1 cellular context compared by ENCODE assay signal in the genomic region with DNA sequence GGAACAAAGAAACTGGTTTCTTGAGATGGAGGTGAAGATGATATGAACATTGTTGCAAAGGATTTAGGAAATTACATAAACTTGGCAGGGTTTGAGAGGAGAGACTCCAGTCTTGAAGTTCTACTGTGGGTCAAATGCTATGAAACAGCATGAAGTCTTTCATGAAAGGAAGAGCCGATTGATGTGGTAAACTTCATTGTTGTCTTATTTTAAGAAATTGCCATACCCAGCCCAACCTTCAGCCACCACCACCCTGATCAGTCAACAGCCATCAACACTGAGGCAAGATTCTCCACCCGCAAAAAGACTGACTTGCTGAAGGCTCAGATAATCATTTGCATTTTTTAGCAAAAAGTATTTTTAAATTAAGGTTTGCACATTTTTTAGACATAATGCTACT.
TF ChIP-seq lines count a peak whose summit lies in the region.

No MANE protein-coding gene starts in this region.

TF ChIP-seq in HEK293, 187 proteins besides CTCF, POLR2A, EP300 and RAD21 (continued from another document):
- TF ChIP-seq, protein P1, sequence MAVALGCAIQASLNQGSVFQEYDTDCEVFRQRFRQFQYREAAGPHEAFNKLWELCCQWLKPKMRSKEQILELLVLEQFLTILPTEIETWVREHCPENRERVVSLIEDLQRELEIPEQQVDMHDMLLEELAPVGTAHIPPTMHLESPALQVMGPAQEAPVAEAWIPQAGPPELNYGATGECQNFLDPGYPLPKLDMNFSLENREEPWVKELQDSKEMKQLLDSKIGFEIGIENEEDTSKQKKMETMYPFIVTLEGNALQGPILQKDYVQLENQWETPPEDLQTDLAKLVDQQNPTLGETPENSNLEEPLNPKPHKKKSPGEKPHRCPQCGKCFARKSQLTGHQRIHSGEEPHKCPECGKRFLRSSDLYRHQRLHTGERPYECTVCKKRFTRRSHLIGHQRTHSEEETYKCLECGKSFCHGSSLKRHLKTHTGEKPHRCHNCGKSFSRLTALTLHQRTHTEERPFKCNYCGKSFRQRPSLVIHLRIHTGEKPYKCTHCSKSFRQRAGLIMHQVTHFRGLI (tag by site-specific recombination; IDR thresholded peaks at IDR 0.05), result peak; percentile 94
- TF ChIP-seq ZFP3 (tag by site-specific recombination; IDR thresholded peaks at IDR 0.05; ENCODE audit: low read depth) (no peak), ZNF768 (tag by site-specific recombination; IDR thresholded peaks at IDR 0.05) (no peak), TCF7L2 (IDR thresholded peaks at IDR 0.05; ENCODE audit: borderline replicate concordance, low read depth, low read length) (peak; percentile 81), ZSCAN30 (tag by site-specific recombination; IDR thresholded peaks at IDR 0.05) (no peak), ZNF747 (tag by site-specific recombination; IDR thresholded peaks at IDR 0.05) (no peak), ZNF501 (tag by site-specific recombination; IDR thresholded peaks at IDR 0.05) (no peak), ZFP37 (tag by site-specific recombination; IDR thresholded peaks at IDR 0.05) (no peak), ZNF112 (tag by site-specific recombination; IDR thresholded peaks at IDR 0.05) (no peak), GFI1B (tag by site-specific recombination; IDR thresholded peaks at IDR 0.05) (no peak), SALL2 (tag by site-specific recombination; IDR thresholded peaks at IDR 0.05; ENCODE audit: borderline replicate concordance) (no peak), ZNF23 (tag by site-specific recombination; IDR thresholded peaks at IDR 0.05; ENCODE audit: borderline replicate concordance) (no peak), ZNF423 (tag by site-specific recombination; IDR thresholded peaks at IDR 0.05) (0 out of 2 replicates have a peak, but pooled peaks have one; percentile 29), OSR2 (tag by site-specific recombination; IDR thresholded peaks at IDR 0.05) (peak; percentile 56; the same call in 1 of the 2 replicates), ZNF10 (tag by site-specific recombination; IDR thresholded peaks at IDR 0.05) (no peak)
- TF ChIP-seq, protein P2, sequence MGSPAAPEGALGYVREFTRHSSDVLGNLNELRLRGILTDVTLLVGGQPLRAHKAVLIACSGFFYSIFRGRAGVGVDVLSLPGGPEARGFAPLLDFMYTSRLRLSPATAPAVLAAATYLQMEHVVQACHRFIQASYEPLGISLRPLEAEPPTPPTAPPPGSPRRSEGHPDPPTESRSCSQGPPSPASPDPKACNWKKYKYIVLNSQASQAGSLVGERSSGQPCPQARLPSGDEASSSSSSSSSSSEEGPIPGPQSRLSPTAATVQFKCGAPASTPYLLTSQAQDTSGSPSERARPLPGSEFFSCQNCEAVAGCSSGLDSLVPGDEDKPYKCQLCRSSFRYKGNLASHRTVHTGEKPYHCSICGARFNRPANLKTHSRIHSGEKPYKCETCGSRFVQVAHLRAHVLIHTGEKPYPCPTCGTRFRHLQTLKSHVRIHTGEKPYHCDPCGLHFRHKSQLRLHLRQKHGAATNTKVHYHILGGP (tag by site-specific recombination; IDR thresholded peaks at IDR 0.05), result no peak
- TF ChIP-seq, protein P3, sequence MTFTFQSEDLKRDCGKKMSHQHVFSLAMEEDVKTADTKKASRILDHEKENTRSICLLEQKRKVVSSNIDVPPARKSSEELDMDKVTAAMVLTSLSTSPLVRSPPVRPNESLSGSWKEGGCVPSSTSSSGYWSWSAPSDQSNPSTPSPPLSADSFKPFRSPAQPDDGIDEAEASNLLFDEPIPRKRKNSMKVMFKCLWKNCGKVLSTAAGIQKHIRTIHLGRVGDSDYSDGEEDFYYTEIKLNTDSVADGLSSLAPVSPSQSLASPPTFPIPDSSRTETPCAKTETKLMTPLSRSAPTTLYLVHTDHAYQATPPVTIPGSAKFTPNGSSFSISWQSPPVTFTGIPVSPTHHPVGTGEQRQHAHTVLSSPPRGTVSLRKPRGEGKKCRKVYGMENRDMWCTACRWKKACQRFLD (tag by site-specific recombination; IDR thresholded peaks at IDR 0.05), result no peak
- TF ChIP-seq, protein P4, sequence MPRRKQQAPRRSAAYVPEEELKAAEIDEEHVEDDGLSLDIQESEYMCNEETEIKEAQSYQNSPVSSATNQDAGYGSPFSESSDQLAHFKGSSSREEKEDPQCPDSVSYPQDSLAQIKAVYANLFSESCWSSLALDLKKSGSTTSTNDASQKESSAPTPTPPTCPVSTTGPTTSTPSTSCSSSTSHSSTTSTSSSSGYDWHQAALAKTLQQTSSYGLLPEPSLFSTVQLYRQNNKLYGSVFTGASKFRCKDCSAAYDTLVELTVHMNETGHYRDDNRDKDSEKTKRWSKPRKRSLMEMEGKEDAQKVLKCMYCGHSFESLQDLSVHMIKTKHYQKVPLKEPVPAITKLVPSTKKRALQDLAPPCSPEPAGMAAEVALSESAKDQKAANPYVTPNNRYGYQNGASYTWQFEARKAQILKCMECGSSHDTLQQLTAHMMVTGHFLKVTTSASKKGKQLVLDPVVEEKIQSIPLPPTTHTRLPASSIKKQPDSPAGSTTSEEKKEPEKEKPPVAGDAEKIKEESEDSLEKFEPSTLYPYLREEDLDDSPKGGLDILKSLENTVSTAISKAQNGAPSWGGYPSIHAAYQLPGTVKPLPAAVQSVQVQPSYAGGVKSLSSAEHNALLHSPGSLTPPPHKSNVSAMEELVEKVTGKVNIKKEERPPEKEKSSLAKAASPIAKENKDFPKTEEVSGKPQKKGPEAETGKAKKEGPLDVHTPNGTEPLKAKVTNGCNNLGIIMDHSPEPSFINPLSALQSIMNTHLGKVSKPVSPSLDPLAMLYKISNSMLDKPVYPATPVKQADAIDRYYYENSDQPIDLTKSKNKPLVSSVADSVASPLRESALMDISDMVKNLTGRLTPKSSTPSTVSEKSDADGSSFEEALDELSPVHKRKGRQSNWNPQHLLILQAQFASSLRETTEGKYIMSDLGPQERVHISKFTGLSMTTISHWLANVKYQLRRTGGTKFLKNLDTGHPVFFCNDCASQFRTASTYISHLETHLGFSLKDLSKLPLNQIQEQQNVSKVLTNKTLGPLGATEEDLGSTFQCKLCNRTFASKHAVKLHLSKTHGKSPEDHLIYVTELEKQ (tag by site-specific recombination; IDR thresholded peaks at IDR 0.05; ENCODE audit: borderline replicate concordance), result no peak
- TF ChIP-seq, protein P5, sequence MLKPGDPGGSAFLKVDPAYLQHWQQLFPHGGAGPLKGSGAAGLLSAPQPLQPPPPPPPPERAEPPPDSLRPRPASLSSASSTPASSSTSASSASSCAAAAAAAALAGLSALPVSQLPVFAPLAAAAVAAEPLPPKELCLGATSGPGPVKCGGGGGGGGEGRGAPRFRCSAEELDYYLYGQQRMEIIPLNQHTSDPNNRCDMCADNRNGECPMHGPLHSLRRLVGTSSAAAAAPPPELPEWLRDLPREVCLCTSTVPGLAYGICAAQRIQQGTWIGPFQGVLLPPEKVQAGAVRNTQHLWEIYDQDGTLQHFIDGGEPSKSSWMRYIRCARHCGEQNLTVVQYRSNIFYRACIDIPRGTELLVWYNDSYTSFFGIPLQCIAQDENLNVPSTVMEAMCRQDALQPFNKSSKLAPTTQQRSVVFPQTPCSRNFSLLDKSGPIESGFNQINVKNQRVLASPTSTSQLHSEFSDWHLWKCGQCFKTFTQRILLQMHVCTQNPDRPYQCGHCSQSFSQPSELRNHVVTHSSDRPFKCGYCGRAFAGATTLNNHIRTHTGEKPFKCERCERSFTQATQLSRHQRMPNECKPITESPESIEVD (tag by site-specific recombination; IDR thresholded peaks at IDR 0.05), result peak; percentile 55
- TF ChIP-seq, protein P6, sequence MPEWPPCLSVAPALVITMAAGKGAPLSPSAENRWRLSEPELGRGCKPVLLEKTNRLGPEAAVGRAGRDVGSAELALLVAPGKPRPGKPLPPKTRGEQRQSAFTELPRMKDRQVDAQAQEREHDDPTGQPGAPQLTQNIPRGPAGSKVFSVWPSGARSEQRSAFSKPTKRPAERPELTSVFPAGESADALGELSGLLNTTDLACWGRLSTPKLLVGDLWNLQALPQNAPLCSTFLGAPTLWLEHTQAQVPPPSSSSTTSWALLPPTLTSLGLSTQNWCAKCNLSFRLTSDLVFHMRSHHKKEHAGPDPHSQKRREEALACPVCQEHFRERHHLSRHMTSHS (tag by site-specific recombination; IDR thresholded peaks at IDR 0.05), result no peak
- TF ChIP-seq, protein P7, sequence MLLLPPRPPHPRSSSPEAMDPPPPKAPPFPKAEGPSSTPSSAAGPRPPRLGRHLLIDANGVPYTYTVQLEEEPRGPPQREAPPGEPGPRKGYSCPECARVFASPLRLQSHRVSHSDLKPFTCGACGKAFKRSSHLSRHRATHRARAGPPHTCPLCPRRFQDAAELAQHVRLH (tag by site-specific recombination; IDR thresholded peaks at IDR 0.05), result 0 out of 2 replicates have a peak, but pooled peaks have one; percentile 30
- TF ChIP-seq, protein P8, sequence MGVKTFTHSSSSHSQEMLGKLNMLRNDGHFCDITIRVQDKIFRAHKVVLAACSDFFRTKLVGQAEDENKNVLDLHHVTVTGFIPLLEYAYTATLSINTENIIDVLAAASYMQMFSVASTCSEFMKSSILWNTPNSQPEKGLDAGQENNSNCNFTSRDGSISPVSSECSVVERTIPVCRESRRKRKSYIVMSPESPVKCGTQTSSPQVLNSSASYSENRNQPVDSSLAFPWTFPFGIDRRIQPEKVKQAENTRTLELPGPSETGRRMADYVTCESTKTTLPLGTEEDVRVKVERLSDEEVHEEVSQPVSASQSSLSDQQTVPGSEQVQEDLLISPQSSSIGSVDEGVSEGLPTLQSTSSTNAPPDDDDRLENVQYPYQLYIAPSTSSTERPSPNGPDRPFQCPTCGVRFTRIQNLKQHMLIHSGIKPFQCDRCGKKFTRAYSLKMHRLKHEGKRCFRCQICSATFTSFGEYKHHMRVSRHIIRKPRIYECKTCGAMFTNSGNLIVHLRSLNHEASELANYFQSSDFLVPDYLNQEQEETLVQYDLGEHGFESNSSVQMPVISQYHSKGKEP (tag by site-specific recombination; IDR thresholded peaks at IDR 0.05), result 0 out of 2 replicates have a peak, but pooled peaks have one; percentile 12
- TF ChIP-seq, protein P9, sequence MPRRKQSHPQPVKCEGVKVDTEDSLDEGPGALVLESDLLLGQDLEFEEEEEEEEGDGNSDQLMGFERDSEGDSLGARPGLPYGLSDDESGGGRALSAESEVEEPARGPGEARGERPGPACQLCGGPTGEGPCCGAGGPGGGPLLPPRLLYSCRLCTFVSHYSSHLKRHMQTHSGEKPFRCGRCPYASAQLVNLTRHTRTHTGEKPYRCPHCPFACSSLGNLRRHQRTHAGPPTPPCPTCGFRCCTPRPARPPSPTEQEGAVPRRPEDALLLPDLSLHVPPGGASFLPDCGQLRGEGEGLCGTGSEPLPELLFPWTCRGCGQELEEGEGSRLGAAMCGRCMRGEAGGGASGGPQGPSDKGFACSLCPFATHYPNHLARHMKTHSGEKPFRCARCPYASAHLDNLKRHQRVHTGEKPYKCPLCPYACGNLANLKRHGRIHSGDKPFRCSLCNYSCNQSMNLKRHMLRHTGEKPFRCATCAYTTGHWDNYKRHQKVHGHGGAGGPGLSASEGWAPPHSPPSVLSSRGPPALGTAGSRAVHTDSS (tag by site-specific recombination; IDR thresholded peaks at IDR 0.05), result no peak
TF ChIP-seq in HEK293: peak in this region for 9.
